Comparison of ENCODE assay signal across 8 cellular contexts in the genomic region with DNA sequence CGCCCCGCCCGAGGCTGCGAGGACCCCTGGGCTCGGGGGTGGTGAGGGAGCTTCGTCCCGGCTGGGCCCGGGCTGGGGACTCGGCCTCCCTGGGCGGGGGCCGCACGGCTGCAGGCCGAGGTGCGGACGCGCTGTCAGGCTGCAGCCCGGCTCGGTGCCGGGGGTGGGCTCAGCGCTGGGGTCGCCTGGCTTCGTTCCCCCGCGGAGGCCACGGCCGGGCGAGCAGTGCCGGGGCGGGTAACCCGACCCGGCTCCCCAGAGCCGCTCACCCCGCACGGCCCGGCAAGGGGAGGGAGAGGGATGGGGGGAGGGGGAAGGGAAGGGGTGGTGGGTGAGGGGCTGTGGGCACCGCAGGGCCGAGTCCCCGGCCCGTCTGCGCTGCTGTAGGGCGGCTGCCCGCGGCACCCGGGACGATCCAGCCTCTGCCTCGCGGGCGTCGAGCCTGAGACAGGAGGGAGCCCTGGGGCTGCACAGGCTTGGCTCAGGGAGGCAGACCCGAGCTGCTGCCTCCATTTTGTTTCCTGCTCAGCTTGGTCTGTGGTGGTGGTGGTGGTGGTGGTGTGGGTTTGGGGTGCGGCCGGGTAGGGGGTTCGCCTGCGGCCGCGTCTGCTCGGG. TPM values are rescaled to one million over a fixed set of nuclear protein-coding genes. Genes with fewer than 3 reads are reported as not detected.
DNase-seq lines count a peak whose midpoint lies in the region; ATAC-seq, FAIRE-seq and TF ChIP-seq lines count a peak whose summit lies in the region.

No MANE protein-coding gene starts in this region.

- no peak for TF ChIP-seq RAD21 in HepG2 (CRISPR knock-in tag; IDR thresholded peaks at IDR 0.05)

- no peak overlapping the region for H3K4me2 ChIP-seq in HepG2 (ENCODE audit: low read depth, low read length)

- H3K9ac ChIP-seq in HepG2 (ENCODE audit: insufficient read depth, low read depth, low read length) = no peak overlapping the region

- H3K9me3 Mint-ChIP-seq in central memory CD8-positive, alpha-beta T cell = no peaks in the 10 kb centered on the region

- 75% methylated on average over 33 of the region's 57 CpGs for WGBS in HepG2 (ENCODE audit: low lambda C conversion rate)

- BruUV-seq in HepG2 (replicated peaks; lab: Mats Ljungman, UMichigan) = no TSS peak

- H3K27me3 Mint-ChIP-seq in central memory CD8-positive, alpha-beta T cell = no peaks in the 10 kb centered on the region

- CTCF ChIA-PET in HepG2 (lab: Yijun Ruan, JAX; ENCODE audit: low intra/inter-chr PET ratio, low total read pairs) = no interaction called here

- FAIRE-seq in HepG2 (lab: Jason Lieb, UNC) = no peak

- intact Hi-C loops in HepG2 (cut with micrococcal nuclease; ENCODE audit: unreplicated experiment) = no loop called here

- H3K4me3 ChIP-seq in HepG2 (replicated peaks in 1 of 3; ENCODE audit: insufficient read depth in 1 of 3, low read depth in 2 of 3, low read length in 3 of 3) = no peak overlapping the region

- H2AFZ ChIP-seq in HepG2 (ENCODE audit: low read length) = no peak overlapping the region

- H3K79me2 ChIP-seq in HepG2 (ENCODE audit: insufficient read depth, low read length) = no peaks in the 10 kb centered on the region

- peak overlapping the region; percentile 78 for H3K4me3 Mint-ChIP-seq in central memory CD8-positive, alpha-beta T cell

- no peak for TF ChIP-seq POLR2A in HepG2 (IDR thresholded peaks at IDR 0.05; ENCODE audit: insufficient read depth in 1 of 2, low read depth in 2 of 2, low read length in 2 of 2)

- H4K20me1 ChIP-seq in HepG2 (ENCODE audit: insufficient read depth, low read length) = no peaks in the 10 kb centered on the region

- no peak overlapping the region for H3K27ac ChIP-seq in HepG2 (ENCODE audit: extremely low read length, insufficient read depth, low read length)

- no peak for TF ChIP-seq CTCF in HepG2 (CRISPR knock-in tag; IDR thresholded peaks at IDR 0.05)

- H3K36me3 ChIP-seq in HepG2 (replicated peaks in 1 of 2; ENCODE audit: control insufficient read depth in 1 of 2, insufficient read depth in 2 of 2, low read length in 2 of 2) = no peaks in the 10 kb centered on the region

- in situ Hi-C loops in HepG2 (cut with HindIII; ENCODE audit: extremely low pct_ligation_motif_present, low pct_unique_long_range_greater_than_20kb) = no loop called here

- DNase-seq in activated CD4-positive, alpha-beta T cell treated with anti-CD3 and anti-CD28 coated beads for 1 hour = peak; percentile 27
- DNase-seq in activated CD4-positive, alpha-beta T cell treated with anti-CD3 and anti-CD28 coated beads, Interleukin-2, amount 50 U/mL, for 4 hours = no peak
- DNase-seq in NAMALWA (ENCODE audit: low spot score) = peak; percentile 27
- peak in 1 of 2 donors; percentile 37 for DNase-seq in central memory CD8-positive, alpha-beta T cell (ENCODE audit: low spot score in 2 of 2)
- DNase-seq in HepG2 (ENCODE audit: low spot score) = no peak
- DNase-seq in stimulated activated naive CD4-positive, alpha-beta T cell (lab: John Stamatoyannopoulos, UW) = peak in 4 of 6 experiments; percentile 41 to 72 (median 54)
- no peak for DNase-seq in NCI-H1436 (lab: John Stamatoyannopoulos, UW)
- no peak for DNase-seq in NCI-H774 (lab: John Stamatoyannopoulos, UW)

- H3K36me3 Mint-ChIP-seq in central memory CD8-positive, alpha-beta T cell (ENCODE audit: insufficient read depth) = peaks cover 33% of the 10 kb centered on the region

- no peaks in the 10 kb centered on the region for H3K4me1 ChIP-seq in HepG2 (ENCODE audit: insufficient read depth, low read length)

- H3K9me3 ChIP-seq in HepG2 (ENCODE audit: low read length) = no peaks in the 10 kb centered on the region

- peak overlapping the region; percentile 38 for H3K27ac Mint-ChIP-seq in central memory CD8-positive, alpha-beta T cell (ENCODE audit: low read depth)

- peak; percentile 36 for ATAC-seq in central memory CD8-positive, alpha-beta T cell (replicated peaks; ENCODE audit: extremely low read depth, poor library complexity, severe bottlenecking)
- no peak; the same call in 2 of the 3 replicates for ATAC-seq in HepG2

- H3K4me1 Mint-ChIP-seq in central memory CD8-positive, alpha-beta T cell = peaks cover 44% of the 10 kb centered on the region

- TF ChIP-seq EP300 in HepG2 (IDR thresholded peaks at IDR 0.05; ENCODE audit: low read depth in 2 of 2, low read length in 2 of 2) (no peak), HepG2 (CRISPR knock-in tag; IDR thresholded peaks at IDR 0.05; ENCODE audit: borderline replicate concordance) (no peak)

- peaks cover 0 to 11% of the 10 kb centered on the region in 2 experiments; a peak in 2 of 5 replicates for H3K27me3 ChIP-seq in HepG2 (ENCODE audit: control insufficient read depth in 1 of 2, insufficient read depth in 2 of 2, low read length in 2 of 2)

- POLR2A ChIA-PET in HepG2 (lab: Yijun Ruan, JAX) = no interaction called here

TF ChIP-seq in HepG2, 621 proteins besides CTCF, POLR2A, EP300 and RAD21:
- peak; percentile 91 for TF ChIP-seq HNRNPK (IDR thresholded peaks at IDR 0.05; ENCODE audit: low read depth, low read length, poor library complexity, severe bottlenecking)
- no peak for TF ChIP-seq ATAD3A (CRISPR knock-in tag; IDR thresholded peaks at IDR 0.05)
TF ChIP-seq in HepG2: peak in this region for 1.

RNA-seq across cellular contexts. Expression of a gene that starts 1.0 kb away (rescaled TPM):
- 0.09 and 0.18 TPM in 2 replicates for total RNA-seq in HepG2 (2016; rRNA removed; fragmentation: Illumina TruSeq; extraction: Trizol)
- under 0.01 TPM in 1 of 2 replicates, not detected in the other for total RNA-seq in HepG2 (2016; cell fraction: cytosol; rRNA removed; fragmentation: Illumina TruSeq; extraction: Trizol; ENCODE audit: low read depth)
- total RNA-seq in HepG2 (2016; cell fraction: insoluble cytoplasmic fraction; rRNA removed; fragmentation: Illumina TruSeq; extraction: Trizol) = 0.04 and 0.09 TPM in 2 replicates
- 0.10 and 0.12 TPM in 2 replicates for total RNA-seq in HepG2 (2016; cell fraction: membrane; rRNA removed; fragmentation: Illumina TruSeq; extraction: Trizol)
- 0.16 and 0.19 TPM in 2 replicates for total RNA-seq in HepG2 (2016; cell fraction: nucleus; rRNA removed; fragmentation: Illumina TruSeq; extraction: Trizol)
- polyA plus RNA-seq in HepG2 (2011; rRNA removed) = 0.01 and 0.05 TPM in 2 replicates
- under 0.01 and 0.01 TPM in 2 replicates for polyA plus RNA-seq in HepG2 (2011; cell fraction: cytosol; rRNA removed)
- 0.06 and 0.09 TPM in 2 replicates for polyA plus RNA-seq in HepG2 (2011; cell fraction: nucleus; rRNA removed)
- polyA plus RNA-seq in HepG2 (2012) = 0.01 TPM in 1 of 2 replicates, not detected in the other
- not detected in 2 replicates for polyA plus RNA-seq in HepG2 (2016; cell fraction: cytosol; fragmentation: Illumina TruSeq; extraction: Trizol; ENCODE audit: low read depth)
- polyA plus RNA-seq in HepG2 (2016; cell fraction: insoluble cytoplasmic fraction; fragmentation: Illumina TruSeq; extraction: Trizol; ENCODE audit: low read depth) = not detected in 2 replicates
- polyA plus RNA-seq in HepG2 (2016; cell fraction: membrane; fragmentation: Illumina TruSeq; extraction: Trizol; ENCODE audit: low read depth) = not detected in 2 replicates
- polyA plus RNA-seq in HepG2 (2016; cell fraction: nucleus; fragmentation: Illumina TruSeq; extraction: Trizol; ENCODE audit: insufficient read depth, low read depth) = 0.07 and 0.29 TPM in 2 replicates
- 0.12 and 50.5 TPM in 2 replicates for polyA minus RNA-seq in HepG2 (2011; rRNA and poly(A)+ RNA removed; ENCODE audit: low replicate concordance)
- polyA minus RNA-seq in HepG2 (2011; cell fraction: cytosol; rRNA and poly(A)+ RNA removed) = 0.10 and 0.26 TPM in 2 replicates
- 0.12 and 0.52 TPM in 2 replicates for polyA minus RNA-seq in HepG2 (2011; cell fraction: nucleus; rRNA and poly(A)+ RNA removed)

RNA-seq across cellular contexts. Expression of a gene that starts 45.9 kb away (rescaled TPM):
- 109 and 219 TPM in 2 replicates for total RNA-seq in HepG2 (2016; rRNA removed; fragmentation: Illumina TruSeq; extraction: Trizol)
- 52.3 and 56.4 TPM in 2 replicates for total RNA-seq in HepG2 (2016; cell fraction: cytosol; rRNA removed; fragmentation: Illumina TruSeq; extraction: Trizol; ENCODE audit: low read depth)
- total RNA-seq in HepG2 (2016; cell fraction: insoluble cytoplasmic fraction; rRNA removed; fragmentation: Illumina TruSeq; extraction: Trizol) = 90.0 and 222 TPM in 2 replicates
- 106 and 116 TPM in 2 replicates for total RNA-seq in HepG2 (2016; cell fraction: membrane; rRNA removed; fragmentation: Illumina TruSeq; extraction: Trizol)
- 196 and 244 TPM in 2 replicates for total RNA-seq in HepG2 (2016; cell fraction: nucleus; rRNA removed; fragmentation: Illumina TruSeq; extraction: Trizol)
- 129 and 188 TPM in 2 replicates for polyA plus RNA-seq in HepG2 (2011; rRNA removed)
- 134 and 208 TPM in 2 replicates for polyA plus RNA-seq in HepG2 (2011; cell fraction: cytosol; rRNA removed)
- 419 and 525 TPM in 2 replicates for polyA plus RNA-seq in HepG2 (2011; cell fraction: nucleus; rRNA removed)
- 133 and 146 TPM in 2 replicates for polyA plus RNA-seq in HepG2 (2012)
- polyA plus RNA-seq in HepG2 (2016; cell fraction: cytosol; fragmentation: Illumina TruSeq; extraction: Trizol; ENCODE audit: low read depth) = 42.6 and 44.6 TPM in 2 replicates
- polyA plus RNA-seq in HepG2 (2016; cell fraction: insoluble cytoplasmic fraction; fragmentation: Illumina TruSeq; extraction: Trizol; ENCODE audit: low read depth) = 85.7 and 113 TPM in 2 replicates
- polyA plus RNA-seq in HepG2 (2016; cell fraction: membrane; fragmentation: Illumina TruSeq; extraction: Trizol; ENCODE audit: low read depth) = 86.4 and 98.3 TPM in 2 replicates
- 453 and 457 TPM in 2 replicates for polyA plus RNA-seq in HepG2 (2016; cell fraction: nucleus; fragmentation: Illumina TruSeq; extraction: Trizol; ENCODE audit: insufficient read depth, low read depth)
- 8.0 and 375 TPM in 2 replicates for polyA minus RNA-seq in HepG2 (2011; rRNA and poly(A)+ RNA removed; ENCODE audit: low replicate concordance)
- polyA minus RNA-seq in HepG2 (2011; cell fraction: cytosol; rRNA and poly(A)+ RNA removed) = 121 and 152 TPM in 2 replicates
- 148 and 160 TPM in 2 replicates for polyA minus RNA-seq in HepG2 (2011; cell fraction: nucleus; rRNA and poly(A)+ RNA removed)

Comparison
In these comparisons a context has a peak if more than half of its experiments do, and no peak if none do; other contexts are left out.
1. DNase-seq: peak in activated CD4-positive, alpha-beta T cell treated with anti-CD3 and anti-CD28 coated beads for 1 hour (single experiment), NAMALWA (single experiment) and stimulated activated naive CD4-positive, alpha-beta T cell (4 of 6); none in activated CD4-positive, alpha-beta T cell treated with anti-CD3 and anti-CD28 coated beads, Interleukin-2, amount 50 U/mL, for 4 hours (0 of 2), HepG2 (single experiment), NCI-H1436 (single experiment) and NCI-H774 (single experiment).